1 cellular context compared by ENCODE assay signal in the genomic region with DNA sequence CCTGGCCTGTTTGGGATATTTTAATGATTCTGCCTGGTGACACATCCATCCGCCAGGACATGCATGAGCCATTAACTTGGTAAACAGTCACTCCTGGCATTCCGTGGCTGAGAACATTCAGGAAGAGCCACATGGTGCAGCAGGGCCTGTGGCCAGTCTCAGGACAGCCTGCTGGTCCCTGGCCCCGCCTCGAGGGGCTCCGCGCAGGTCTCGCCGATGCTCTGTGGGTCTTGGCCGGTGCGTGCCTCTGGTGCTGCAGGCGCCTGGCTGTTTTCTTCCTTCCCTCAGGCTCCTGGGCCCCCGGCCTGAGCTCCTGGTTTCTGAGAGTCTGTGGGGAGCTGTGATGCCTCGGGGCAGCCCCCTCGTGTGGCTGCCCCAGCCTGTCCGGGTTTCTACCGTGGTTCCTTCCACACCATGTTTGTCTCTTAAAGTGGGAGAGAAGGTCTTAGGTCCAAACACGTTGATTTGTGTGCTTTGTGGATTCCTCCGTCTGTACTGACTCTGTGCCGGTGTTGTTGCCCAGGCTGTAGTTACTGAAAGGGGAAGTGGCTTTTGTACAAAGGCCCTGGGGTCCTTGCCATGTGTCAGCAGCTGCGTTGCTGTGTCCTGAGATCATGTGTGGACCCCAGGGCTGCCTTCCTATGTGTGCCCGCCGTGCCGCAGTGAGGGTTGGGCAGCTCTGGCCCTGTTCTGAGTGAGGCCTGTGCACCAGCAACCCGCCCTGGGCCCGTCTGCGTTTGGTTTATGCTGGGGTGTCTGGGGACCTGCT.
TF ChIP-seq lines count a peak whose summit lies in the region.

No MANE protein-coding gene starts in this region.

TF ChIP-seq in WTC11, 78 proteins besides CTCF, POLR2A, EP300 and RAD21 (continued from another document):
- TF ChIP-seq ZNF281 (CRISPR knock-in tag; IDR thresholded peaks at IDR 0.05), result no peak
- TF ChIP-seq ZBTB21 (CRISPR knock-in tag; IDR thresholded peaks at IDR 0.05; ENCODE audit: borderline replicate concordance), result no peak
- TF ChIP-seq, protein P1, sequence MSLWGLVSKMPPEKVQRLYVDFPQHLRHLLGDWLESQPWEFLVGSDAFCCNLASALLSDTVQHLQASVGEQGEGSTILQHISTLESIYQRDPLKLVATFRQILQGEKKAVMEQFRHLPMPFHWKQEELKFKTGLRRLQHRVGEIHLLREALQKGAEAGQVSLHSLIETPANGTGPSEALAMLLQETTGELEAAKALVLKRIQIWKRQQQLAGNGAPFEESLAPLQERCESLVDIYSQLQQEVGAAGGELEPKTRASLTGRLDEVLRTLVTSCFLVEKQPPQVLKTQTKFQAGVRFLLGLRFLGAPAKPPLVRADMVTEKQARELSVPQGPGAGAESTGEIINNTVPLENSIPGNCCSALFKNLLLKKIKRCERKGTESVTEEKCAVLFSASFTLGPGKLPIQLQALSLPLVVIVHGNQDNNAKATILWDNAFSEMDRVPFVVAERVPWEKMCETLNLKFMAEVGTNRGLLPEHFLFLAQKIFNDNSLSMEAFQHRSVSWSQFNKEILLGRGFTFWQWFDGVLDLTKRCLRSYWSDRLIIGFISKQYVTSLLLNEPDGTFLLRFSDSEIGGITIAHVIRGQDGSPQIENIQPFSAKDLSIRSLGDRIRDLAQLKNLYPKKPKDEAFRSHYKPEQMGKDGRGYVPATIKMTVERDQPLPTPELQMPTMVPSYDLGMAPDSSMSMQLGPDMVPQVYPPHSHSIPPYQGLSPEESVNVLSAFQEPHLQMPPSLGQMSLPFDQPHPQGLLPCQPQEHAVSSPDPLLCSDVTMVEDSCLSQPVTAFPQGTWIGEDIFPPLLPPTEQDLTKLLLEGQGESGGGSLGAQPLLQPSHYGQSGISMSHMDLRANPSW (CRISPR knock-in tag; conservative IDR thresholded peaks at IDR 0.05; ENCODE audit: low read depth), result no peak
- no peak for TF ChIP-seq SMAD4 (CRISPR knock-in tag; IDR thresholded peaks at IDR 0.05)
- no peak for TF ChIP-seq ZNF232 (CRISPR knock-in tag; IDR thresholded peaks at IDR 0.05)
- no peak for TF ChIP-seq FOXP4 (CRISPR knock-in tag; IDR thresholded peaks at IDR 0.05)
- no peak for TF ChIP-seq MXD4 (CRISPR knock-in tag; IDR thresholded peaks at IDR 0.05; ENCODE audit: borderline replicate concordance)
- TF ChIP-seq PRRX2 (CRISPR knock-in tag; IDR thresholded peaks at IDR 0.05), result no peak
- no peak for TF ChIP-seq ERG (CRISPR knock-in tag; IDR thresholded peaks at IDR 0.05)
- TF ChIP-seq, protein P2, sequence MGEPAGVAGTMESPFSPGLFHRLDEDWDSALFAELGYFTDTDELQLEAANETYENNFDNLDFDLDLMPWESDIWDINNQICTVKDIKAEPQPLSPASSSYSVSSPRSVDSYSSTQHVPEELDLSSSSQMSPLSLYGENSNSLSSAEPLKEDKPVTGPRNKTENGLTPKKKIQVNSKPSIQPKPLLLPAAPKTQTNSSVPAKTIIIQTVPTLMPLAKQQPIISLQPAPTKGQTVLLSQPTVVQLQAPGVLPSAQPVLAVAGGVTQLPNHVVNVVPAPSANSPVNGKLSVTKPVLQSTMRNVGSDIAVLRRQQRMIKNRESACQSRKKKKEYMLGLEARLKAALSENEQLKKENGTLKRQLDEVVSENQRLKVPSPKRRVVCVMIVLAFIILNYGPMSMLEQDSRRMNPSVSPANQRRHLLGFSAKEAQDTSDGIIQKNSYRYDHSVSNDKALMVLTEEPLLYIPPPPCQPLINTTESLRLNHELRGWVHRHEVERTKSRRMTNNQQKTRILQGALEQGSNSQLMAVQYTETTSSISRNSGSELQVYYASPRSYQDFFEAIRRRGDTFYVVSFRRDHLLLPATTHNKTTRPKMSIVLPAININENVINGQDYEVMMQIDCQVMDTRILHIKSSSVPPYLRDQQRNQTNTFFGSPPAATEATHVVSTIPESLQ (CRISPR knock-in tag; IDR thresholded peaks at IDR 0.05), result no peak
- TF ChIP-seq, protein P3, sequence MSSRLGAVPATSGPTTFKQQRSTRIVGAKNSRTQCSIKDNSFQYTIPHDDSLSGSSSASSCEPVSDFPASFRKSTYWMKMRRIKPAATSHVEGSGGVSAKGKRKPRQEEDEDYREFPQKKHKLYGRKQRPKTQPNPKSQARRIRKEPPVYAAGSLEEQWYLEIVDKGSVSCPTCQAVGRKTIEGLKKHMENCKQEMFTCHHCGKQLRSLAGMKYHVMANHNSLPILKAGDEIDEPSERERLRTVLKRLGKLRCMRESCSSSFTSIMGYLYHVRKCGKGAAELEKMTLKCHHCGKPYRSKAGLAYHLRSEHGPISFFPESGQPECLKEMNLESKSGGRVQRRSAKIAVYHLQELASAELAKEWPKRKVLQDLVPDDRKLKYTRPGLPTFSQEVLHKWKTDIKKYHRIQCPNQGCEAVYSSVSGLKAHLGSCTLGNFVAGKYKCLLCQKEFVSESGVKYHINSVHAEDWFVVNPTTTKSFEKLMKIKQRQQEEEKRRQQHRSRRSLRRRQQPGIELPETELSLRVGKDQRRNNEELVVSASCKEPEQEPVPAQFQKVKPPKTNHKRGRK (CRISPR knock-in tag; IDR thresholded peaks at IDR 0.05; ENCODE audit: borderline replicate concordance), result no peak
- no peak for TF ChIP-seq MYBL2 (CRISPR knock-in tag; IDR thresholded peaks at IDR 0.05)
- TF ChIP-seq CBFB (CRISPR knock-in tag; IDR thresholded peaks at IDR 0.05; ENCODE audit: low read depth), result no peak
- TF ChIP-seq ZNF416 (CRISPR knock-in tag; IDR thresholded peaks at IDR 0.05), result no peak
